ENCODE assay signal across 18 cellular contexts in genomic region chr11:111307472-111308108, GRCh38.
DNase-seq lines count a peak whose midpoint lies in the region; ATAC-seq and TF ChIP-seq lines count a peak whose summit lies in the region.
"Had no signal": no experiment of that assay in that cellular context is flagged by ENCODE, and none has a peak within 500 bp of the region (broad histone marks: within the 10 kb centered on the region; RNA-seq: fewer than 3 reads in every experiment).

No MANE protein-coding gene starts in this region.

- H3K9me3 ChIP-seq in mucosa of rectum (ENCODE audit: control insufficient read depth in 2 of 2, low read length in 2 of 2) (no peaks in the 10 kb centered on the region), tibial artery (no peaks in the 10 kb centered on the region)
- H3K9me3 ChIP-seq: BE2C had no signal

- H3K27me3 ChIP-seq in mucosa of rectum (ENCODE audit: control insufficient read depth in 2 of 2, insufficient read depth in 2 of 2, low read length in 2 of 2) (no peaks in the 10 kb centered on the region), tibial artery (no peaks in the 10 kb centered on the region)

- TF ChIP-seq CTCF in tibial artery (IDR thresholded peaks at IDR 0.05): no peak

- H3K36me3 Mint-ChIP-seq in stimulated activated naive B cell treated with anti-CD40 and anti-IgM and Interleukin-4, amounts not matched to agents 10 μg/mL and 1 μg/mL and 100 μg/mL, for 72 hours: peaks cover 0 to 9% of the 10 kb centered on the region in 2 donors
- H3K36me3 Mint-ChIP-seq: brain had no signal

- peak; percentile 98 for DNase-seq in DMS79 treated with DMSO at 0.1 percent for 48 hours (lab: John Stamatoyannopoulos, UW)
- peak; percentile 66 for DNase-seq in NCI-H2029 (lab: John Stamatoyannopoulos, UW)
- peak; percentile 90 for DNase-seq in NCI-H69 (lab: John Stamatoyannopoulos, UW)
- DNase-seq in tibial artery: no peak
- no peak for DNase-seq in activated T-cell treated with anti-CD3 and anti-CD28 coated beads for 4 hours
- no peak for DNase-seq in stimulated activated naive B cell treated with anti-CD40 and anti-IgM and Interleukin-4, amounts not matched to agents 10 μg/mL and 1 μg/mL and 100 μg/mL, for 72 hours
- DNase-seq: BE2C, HCEC 1CT, hippocampal formation, RPMI8226 had no signal

- H3K9ac ChIP-seq in mucosa of rectum (ENCODE audit: low read depth in 1 of 2, low read length in 2 of 2): no peak overlapping the region

- no peak for ATAC-seq in stimulated activated naive B cell treated with anti-CD40 and anti-IgM and Interleukin-4, amounts not matched to agents 10 μg/mL and 1 μg/mL and 100 μg/mL, for 72 hours (replicated peaks)
- no peak for ATAC-seq in GM18502 (IDR thresholded peaks at IDR 0.05; ENCODE audit: poor library complexity, unreplicated experiment)
- ATAC-seq: activated CD4-positive, CD25-positive, alpha-beta regulatory T cell treated with anti-CD3 and anti-CD28 coated beads, Interleukin-2, amount 50 U/mL, for 24 hours had no signal

- intact Hi-C loops in tibial artery (cut with DNase I; ENCODE audit: low total_unique reads): no loop called here

- H3K27ac Mint-ChIP-seq in stimulated activated naive B cell treated with anti-CD40 and anti-IgM and Interleukin-4, amounts not matched to agents 10 μg/mL and 1 μg/mL and 100 μg/mL, for 72 hours: no peak overlapping the region
- H3K27ac Mint-ChIP-seq: dendritic cell treated with granulocyte-macrophage colony-stimulating factor and Interleukin-4, amounts not matched to agents 40 ng/mL and 50 ng/mL, for 4 days; stimulated activated naive CD8-positive, alpha-beta T cell treated with anti-CD3 and anti-CD28 coated beads, Interleukin-15, Interleukin-2, amounts not matched to agents 100 ng/mL and 50 ng/mL, for 24 hours; T-helper 1 cell treated with Interleukin-12 subunit alpha and Interleukin-12 subunit beta and Interleukin-4 antibody, amounts not matched to agents 30 μg/mL and 1 μg/mL, for 36 hours had no signal

- peaks cover 17 to 26% of the 10 kb centered on the region in 2 donors for H3K4me1 ChIP-seq in mucosa of rectum (ENCODE audit: control insufficient read depth in 2 of 2, insufficient read depth in 2 of 2, low read length in 2 of 2)
- peaks cover 0 to 8% (median 0%) of the 10 kb centered on the region in 4 donors for H3K4me1 ChIP-seq in tibial artery
- H3K4me1 ChIP-seq: BE2C had no signal

- no peak overlapping the region for H3K4me3 ChIP-seq in mucosa of rectum (ENCODE audit: low read length in 2 of 2)
- H3K4me3 ChIP-seq in tibial artery: no peak overlapping the region
- H3K4me3 ChIP-seq: skin epidermis had no signal

- H3K27ac ChIP-seq in mucosa of rectum (ENCODE audit: low read depth in 2 of 2, low read length in 2 of 2): peak overlapping the region; percentile 53 to 64
- H3K27ac ChIP-seq in tibial artery: no peak overlapping the region
- H3K27ac ChIP-seq: skin epidermis had no signal

- H3K27me3 Mint-ChIP-seq in stimulated activated naive B cell treated with anti-CD40 and anti-IgM and Interleukin-4, amounts not matched to agents 10 μg/mL and 1 μg/mL and 100 μg/mL, for 72 hours: peaks cover 4 to 14% of the 10 kb centered on the region in 2 donors

- no peak overlapping the region for H3K4me3 Mint-ChIP-seq in stimulated activated naive B cell treated with anti-CD40 and anti-IgM and Interleukin-4, amounts not matched to agents 10 μg/mL and 1 μg/mL and 100 μg/mL, for 72 hours
- H3K4me3 Mint-ChIP-seq: dendritic cell treated with granulocyte-macrophage colony-stimulating factor and Interleukin-4, amounts not matched to agents 40 ng/mL and 50 ng/mL, for 4 days; stimulated activated naive CD8-positive, alpha-beta T cell treated with anti-CD3 and anti-CD28 coated beads, Interleukin-15, Interleukin-2, amounts not matched to agents 100 ng/mL and 50 ng/mL, for 24 hours; T-helper 1 cell treated with Interleukin-12 subunit alpha and Interleukin-12 subunit beta and Interleukin-4 antibody, amounts not matched to agents 30 μg/mL and 1 μg/mL, for 36 hours had no signal

- no peaks in the 10 kb centered on the region for H3K9me3 Mint-ChIP-seq in stimulated activated naive B cell treated with anti-CD40 and anti-IgM and Interleukin-4, amounts not matched to agents 10 μg/mL and 1 μg/mL and 100 μg/mL, for 72 hours
- H3K9me3 Mint-ChIP-seq: dendritic cell treated with granulocyte-macrophage colony-stimulating factor and Interleukin-4, amounts not matched to agents 40 ng/mL and 50 ng/mL, for 4 days; stimulated activated naive CD8-positive, alpha-beta T cell treated with anti-CD3 and anti-CD28 coated beads, Interleukin-15, Interleukin-2, amounts not matched to agents 100 ng/mL and 50 ng/mL, for 24 hours; T-helper 1 cell treated with Interleukin-12 subunit alpha and Interleukin-12 subunit beta and Interleukin-4 antibody, amounts not matched to agents 30 μg/mL and 1 μg/mL, for 36 hours had no signal

- peaks cover 0 to under 1% of the 10 kb centered on the region in 2 donors for H3K4me1 Mint-ChIP-seq in stimulated activated naive B cell treated with anti-CD40 and anti-IgM and Interleukin-4, amounts not matched to agents 10 μg/mL and 1 μg/mL and 100 μg/mL, for 72 hours

- H3K36me3 ChIP-seq in mucosa of rectum (ENCODE audit: control insufficient read depth in 2 of 2, insufficient read depth in 2 of 2, low read length in 2 of 2) (no peaks in the 10 kb centered on the region), tibial artery (no peaks in the 10 kb centered on the region)
- H3K36me3 ChIP-seq: BE2C had no signal

Comparison
In these comparisons a context has a peak if more than half of its experiments do, and no peak if none do; other contexts are left out.
1. DNase-seq: peak in DMS79 treated with DMSO at 0.1 percent for 48 hours (single experiment), NCI-H2029 (single experiment) and NCI-H69 (single experiment); none in tibial artery (0 of 2), activated T-cell treated with anti-CD3 and anti-CD28 coated beads for 4 hours (single experiment) and stimulated activated naive B cell treated with anti-CD40 and anti-IgM and Interleukin-4, amounts not matched to agents 10 μg/mL and 1 μg/mL and 100 μg/mL, for 72 hours (single experiment).
2. H3K27ac ChIP-seq: peak in mucosa of rectum (2 of 2); none in tibial artery (0 of 2).